In the genomic region with DNA sequence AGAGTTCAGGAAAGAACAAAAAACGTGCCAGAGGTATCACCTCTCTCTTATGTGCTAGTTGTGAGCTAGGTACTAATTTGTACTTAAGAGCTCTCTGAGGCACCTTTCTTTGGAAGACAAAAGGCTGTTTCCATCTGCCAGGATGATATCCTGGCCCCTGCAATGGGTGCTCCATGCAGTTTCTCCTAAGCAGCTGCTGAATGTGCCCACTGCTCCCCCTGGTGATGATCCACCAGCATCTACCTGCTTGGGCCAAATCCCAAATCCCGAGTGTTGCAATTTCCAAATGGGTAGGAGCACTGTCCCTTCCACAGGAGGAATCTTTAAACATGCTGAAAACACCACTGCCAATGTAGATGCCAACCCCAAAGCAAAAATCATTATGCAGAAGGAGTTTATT, we compare ENCODE assay signal across 8 cellular contexts.
DNase-seq lines count a peak whose midpoint lies in the region; ATAC-seq and TF ChIP-seq lines count a peak whose summit lies in the region.

No MANE protein-coding gene starts in this region.

- no peak for DNase-seq in AG09309 (ENCODE audit: low read depth)
- DNase-seq in HK-2 (ENCODE audit: unreplicated experiment) = peak; percentile 15
- peak; percentile 30 for DNase-seq in RPMI8226
- DNase-seq in left ventricle myocardium inferior = no peak
- DNase-seq in T-helper 9 cell = no peak

- H3K4me1 ChIP-seq in left ventricle myocardium inferior = no peaks in the 10 kb centered on the region

- intact Hi-C loops in left ventricle myocardium inferior (cut with micrococcal nuclease) = loop anchor here (10.0 kb wide), 1 partner anchor 93 kb away; no protein-coding TSS in a partner anchor

- no peak overlapping the region for H3K27ac ChIP-seq in left ventricle myocardium inferior (replicated peaks)

- no peak for ATAC-seq in HG03095 (IDR thresholded peaks at IDR 0.05; ENCODE audit: unreplicated experiment)
- ATAC-seq in HG03439 (IDR thresholded peaks at IDR 0.05; ENCODE audit: unreplicated experiment) = no peak
- ATAC-seq in GM21390 (IDR thresholded peaks at IDR 0.05; ENCODE audit: unreplicated experiment) = no peak

- TF ChIP-seq CTCF in AG09309 (IDR thresholded peaks at IDR 0.05; ENCODE audit: control insufficient read depth, insufficient read depth, low read depth, low read length, missing control alignments) = peak; percentile 32
- peak; percentile 60 for TF ChIP-seq CTCF in left ventricle myocardium inferior (IDR thresholded peaks at IDR 0.05; ENCODE audit: borderline replicate concordance)

- H3K27me3 ChIP-seq in left ventricle myocardium inferior (ENCODE audit: low read depth) = peaks cover 68% of the 10 kb centered on the region

- H3K4me3 ChIP-seq in AG09309 (ENCODE audit: control insufficient read depth, low read depth, low read length) (no peak overlapping the region), left ventricle myocardium inferior (no peak overlapping the region)

- H3K9me3 ChIP-seq in left ventricle myocardium inferior (replicated peaks) = peaks cover 4% of the 10 kb centered on the region

- no peaks in the 10 kb centered on the region for H3K36me3 ChIP-seq in left ventricle myocardium inferior

Comparison
In these comparisons a context has a peak if more than half of its experiments do, and no peak if none do; other contexts are left out.
1. DNase-seq: peak in HK-2 (single experiment) and RPMI8226 (single experiment); none in AG09309 (single experiment), left ventricle myocardium inferior (single experiment) and T-helper 9 cell (single experiment).